In the genomic region with DNA sequence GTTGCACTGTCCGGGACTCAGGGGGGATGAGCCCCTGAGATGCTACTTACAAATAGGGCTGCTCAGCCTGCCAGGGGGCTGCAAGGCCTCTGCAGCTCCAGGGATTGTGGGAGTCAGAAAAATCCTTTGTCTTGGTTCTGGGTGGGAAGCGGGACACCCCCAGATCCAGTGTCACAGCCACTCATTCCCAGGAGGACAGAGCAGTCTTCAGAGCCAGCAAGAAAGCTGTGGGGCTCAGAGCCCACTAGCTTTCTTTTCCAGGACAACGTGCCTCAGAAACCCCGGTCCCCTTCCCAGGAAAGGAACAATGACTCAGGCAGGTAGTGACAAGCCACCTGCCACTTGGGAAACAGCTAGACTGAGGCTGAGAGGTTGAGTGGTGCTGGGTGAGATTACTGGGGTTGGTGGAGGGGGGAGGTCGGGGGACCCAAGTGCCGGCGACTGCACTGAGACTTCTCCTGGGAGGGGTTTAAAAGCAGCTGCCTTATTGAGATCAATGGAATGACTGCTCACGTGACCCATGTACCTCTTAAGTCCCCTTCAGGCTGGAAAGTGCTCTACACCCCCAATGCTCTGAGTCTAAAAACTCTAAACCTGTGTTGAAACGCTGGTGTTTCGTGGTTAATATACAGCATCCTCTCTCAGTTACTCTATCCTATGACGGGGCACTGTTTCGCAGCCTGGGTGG, we compare ENCODE assay signal across 8 cellular contexts.
A peak's percentile ranks its signal among the peaks of the same experiment; 100 is the strongest.
DNase-seq lines count a peak whose midpoint lies in the region; ATAC-seq, FAIRE-seq and TF ChIP-seq lines count a peak whose summit lies in the region.

No MANE protein-coding gene starts in this region.

- H3K36me3 ChIP-seq in BLaER1 treated with 17β-estradiol and CSF1 and Interleukin-3, amounts not matched to agents 10 nM and 100 nM = peaks cover 5 to 28% (median 13%) of the 10 kb centered on the region in 11 experiments; a peak in 21 of 22 replicates
- peaks cover 0 to 6% of the 10 kb centered on the region in 2 donors for H3K36me3 ChIP-seq in kidney (ENCODE audit: control insufficient read depth in 1 of 2, insufficient read depth in 2 of 2, low read length in 2 of 2)

- peaks cover 15 to 34% (median 28%) of the 10 kb centered on the region in 10 experiments for H3K4me1 ChIP-seq in BLaER1 treated with 17β-estradiol and CSF1 and Interleukin-3, amounts not matched to agents 10 nM and 100 nM
- H3K4me1 ChIP-seq in kidney (ENCODE audit: control insufficient read depth in 1 of 2, insufficient read depth in 1 of 2, low read depth in 1 of 2, low read length in 2 of 2) = peaks cover 3 to 8% of the 10 kb centered on the region in 2 donors

- H4K20me1 ChIP-seq in BLaER1 treated with 17β-estradiol and CSF1 and Interleukin-3, amounts not matched to agents 10 nM and 100 nM = peaks cover 0 to 30% (median 11%) of the 10 kb centered on the region in 11 experiments; a peak in 12 of 22 replicates

- H3K9me3 ChIP-seq in BLaER1 treated with 17β-estradiol and CSF1 and Interleukin-3, amounts not matched to agents 10 nM and 100 nM (replicated peaks in 1 of 11) = no peaks in the 10 kb centered on the region
- H3K9me3 ChIP-seq in kidney (ENCODE audit: control insufficient read depth in 1 of 2, low read length in 2 of 2) = no peaks in the 10 kb centered on the region

- peak overlapping the region in 5 of 11 experiments; percentile 16 to 63 (median 51); a peak in 4 of 22 replicates for H3K9ac ChIP-seq in BLaER1 treated with 17β-estradiol and CSF1 and Interleukin-3, amounts not matched to agents 10 nM and 100 nM
- no peak overlapping the region for H3K9ac ChIP-seq in kidney (ENCODE audit: low read length in 2 of 2)

- H3K27me3 ChIP-seq in BLaER1 treated with 17β-estradiol and CSF1 and Interleukin-3, amounts not matched to agents 10 nM and 100 nM = peaks cover 0 to 9% (median 0%) of the 10 kb centered on the region in 11 experiments; a peak in 4 of 22 replicates

- no peak overlapping the region for H3K4me3 ChIP-seq in BLaER1 treated with 17β-estradiol and CSF1 and Interleukin-3, amounts not matched to agents 10 nM and 100 nM
- no peak overlapping the region for H3K4me3 ChIP-seq in kidney (ENCODE audit: low read length in 2 of 2)

- H3K9me3 Mint-ChIP-seq in IgD-negative memory B cell = no peaks in the 10 kb centered on the region

- peak overlapping the region in 9 of 11 experiments; percentile 32 to 74 (median 55); a peak in 17 of 22 replicates for H3K4me2 ChIP-seq in BLaER1 treated with 17β-estradiol and CSF1 and Interleukin-3, amounts not matched to agents 10 nM and 100 nM

- FAIRE-seq in kidney (lab: Jason Lieb, UNC) = no peak

- peak overlapping the region in 1 of 4 donors; percentile 44 for H3K4me3 Mint-ChIP-seq in IgD-negative memory B cell

- H3K36me3 Mint-ChIP-seq in IgD-negative memory B cell = peaks cover 2% of the 10 kb centered on the region

- TF ChIP-seq CTCF in kidney (IDR thresholded peaks at IDR 0.05; ENCODE audit: borderline replicate concordance, extremely low read depth, insufficient read depth) = no peak

- DNase-seq in SKM-1 (lab: John Stamatoyannopoulos, UW; ENCODE audit: unreplicated experiment) (peak; percentile 16), iris pigment epithelial cell (ENCODE audit: low read depth) (peak; percentile 23), kidney (no peak), medulla oblongata (ENCODE audit: extremely low spot score) (no peak)

- intact Hi-C loops in kidney (cut with DNase I) = loop anchor here (10.0 kb wide), 1 partner anchor 186 kb away; no protein-coding TSS in a partner anchor

- no peaks in the 10 kb centered on the region for H3K27me3 Mint-ChIP-seq in IgD-negative memory B cell

- H3K27ac ChIP-seq in BLaER1 treated with 17β-estradiol and CSF1 and Interleukin-3, amounts not matched to agents 10 nM and 100 nM = peak overlapping the region in 9 of 11 experiments; percentile 47 to 78 (median 72); a peak in 15 of 22 replicates
- H3K27ac ChIP-seq in kidney (ENCODE audit: low read depth in 2 of 2, low read length in 2 of 2) = no peak overlapping the region

- peaks cover 6 to 11% (median 9%) of the 10 kb centered on the region in 3 donors for H3K4me1 Mint-ChIP-seq in IgD-negative memory B cell

- ATAC-seq in HG03520 (IDR thresholded peaks at IDR 0.05; ENCODE audit: unreplicated experiment) = no peak
- ATAC-seq in GM18520 (IDR thresholded peaks at IDR 0.05; ENCODE audit: unreplicated experiment) = no peak

- H3K27ac Mint-ChIP-seq in IgD-negative memory B cell = peak overlapping the region in 2 of 3 donors; percentile 57 to 67

Comparison
In these comparisons a context has a peak if more than half of its experiments do, and no peak if none do; other contexts are left out.
1. H3K27ac ChIP-seq: peak in BLaER1 treated with 17β-estradiol and CSF1 and Interleukin-3, amounts not matched to agents 10 nM and 100 nM (9 of 11); none in kidney (0 of 2).
2. DNase-seq: peak in SKM-1 (single experiment) and iris pigment epithelial cell (single experiment); none in kidney (single experiment) and medulla oblongata (single experiment).